Comparison of ENCODE assay signal across 8 cellular contexts in genomic region chr14:56580317-56580711, GRCh38. TPM values are rescaled to one million over a fixed set of nuclear protein-coding genes. Genes with fewer than 3 reads are reported as not detected.
DNase-seq lines count a peak whose midpoint lies in the region; ATAC-seq and TF ChIP-seq lines count a peak whose summit lies in the region.

No MANE protein-coding gene starts in this region.

- POLR2A ChIA-PET in AG04449 (lab: Yijun Ruan, JAX): no interaction called here

- H3K27me3 Mint-ChIP-seq in stimulated activated naive B cell treated with anti-CD40 and anti-IgM and Interleukin-4, amounts not matched to agents 10 μg/mL and 1 μg/mL and 100 μg/mL, for 72 hours: no peaks in the 10 kb centered on the region

- peaks cover 14% of the 10 kb centered on the region; the same call in 1 of the 2 replicates for H3K4me1 ChIP-seq in GM23248 (ENCODE audit: insufficient read depth)
- H3K4me1 ChIP-seq in hepatocyte (ENCODE audit: insufficient read depth): peaks cover 16% of the 10 kb centered on the region

- H3K9me3 ChIP-seq in GM23248 (ENCODE audit: low read depth): no peaks in the 10 kb centered on the region
- H3K9me3 ChIP-seq in SU-DHL-6 (ENCODE audit: insufficient read depth, low read length): no peaks in the 10 kb centered on the region
- H3K9me3 ChIP-seq in hepatocyte (ENCODE audit: low read depth): no peaks in the 10 kb centered on the region

- H3K27me3 ChIP-seq in GM23248 (replicated peaks; ENCODE audit: insufficient read depth) (no peaks in the 10 kb centered on the region), SU-DHL-6 (ENCODE audit: low read length) (no peaks in the 10 kb centered on the region), hepatocyte (no peaks in the 10 kb centered on the region)

- H3K36me3 ChIP-seq in GM23248 (ENCODE audit: low read depth) (no peaks in the 10 kb centered on the region), SU-DHL-6 (ENCODE audit: low read length) (no peaks in the 10 kb centered on the region), hepatocyte (replicated peaks; ENCODE audit: insufficient read depth, low read depth) (no peaks in the 10 kb centered on the region)

- 8 to 10% methylated on average over 6 of the region's 6 CpGs for WGBS in GM23248 (ENCODE audit: low coverage in 1 of 2, low lambda C conversion rate in 2 of 2, missing lambda C conversion rate in 2 of 2), 2 experiments
- 7% methylated on average over 6 of the region's 6 CpGs for WGBS in hepatocyte (ENCODE audit: low lambda C conversion rate, missing lambda C conversion rate)

- peak overlapping the region; percentile 93 for H3K4me3 ChIP-seq in AG04449 (ENCODE audit: low read depth, low read length)
- peak overlapping the region; percentile 99 for H3K4me3 ChIP-seq in GM23248
- peak overlapping the region; percentile 79 for H3K4me3 ChIP-seq in SU-DHL-6 (ENCODE audit: insufficient read depth, low read length, poor library complexity, severe bottlenecking)
- H3K4me3 ChIP-seq in hepatocyte: peak overlapping the region; percentile 45

- H3K4me1 Mint-ChIP-seq in stimulated activated naive B cell treated with anti-CD40 and anti-IgM and Interleukin-4, amounts not matched to agents 10 μg/mL and 1 μg/mL and 100 μg/mL, for 72 hours: peaks cover 25 to 38% of the 10 kb centered on the region in 2 donors

- H3K27ac Mint-ChIP-seq in stimulated activated naive B cell treated with anti-CD40 and anti-IgM and Interleukin-4, amounts not matched to agents 10 μg/mL and 1 μg/mL and 100 μg/mL, for 72 hours: peak overlapping the region; percentile 99

- no peak for ATAC-seq in stimulated activated naive B cell treated with anti-CD40 and anti-IgM and Interleukin-4, amounts not matched to agents 10 μg/mL and 1 μg/mL and 100 μg/mL, for 72 hours (replicated peaks)

- H3K79me2 ChIP-seq in GM23248 (ENCODE audit: insufficient read depth) (peaks cover 52% of the 10 kb centered on the region), SU-DHL-6 (ENCODE audit: insufficient read depth, low read length) (peaks cover 50% of the 10 kb centered on the region), hepatocyte (peaks cover 50% of the 10 kb centered on the region)

- H3K4me2 ChIP-seq in GM23248 (ENCODE audit: unreplicated experiment) (peak overlapping the region; percentile 100), SU-DHL-6 (ENCODE audit: low read depth, low read length, poor library complexity, severe bottlenecking) (peak overlapping the region; percentile 85), hepatocyte (peak overlapping the region; percentile 65)

- H3F3A ChIP-seq in GM23248 (ENCODE audit: insufficient read depth) (no peaks in the 10 kb centered on the region), SU-DHL-6 (ENCODE audit: insufficient read depth) (no peaks in the 10 kb centered on the region; the same call in 1 of the 2 replicates)

- peak overlapping the region; percentile 96 for H2AFZ ChIP-seq in GM23248
- peak overlapping the region; percentile 89 for H2AFZ ChIP-seq in SU-DHL-6 (ENCODE audit: low read depth, low read length, severe bottlenecking)
- peak overlapping the region; percentile 48 for H2AFZ ChIP-seq in hepatocyte

- peak overlapping the region; percentile 85 to 93 for H3K4me3 Mint-ChIP-seq in stimulated activated naive B cell treated with anti-CD40 and anti-IgM and Interleukin-4, amounts not matched to agents 10 μg/mL and 1 μg/mL and 100 μg/mL, for 72 hours

- CTCF ChIA-PET in AG04449 (lab: Yijun Ruan, JAX): interaction anchor here (0.6 to 5.0 kb wide), 4 partner anchors 9 to 920 kb away, joined by 3 to 35 read pairs (median 3); no protein-coding TSS in a partner anchor

- in situ Hi-C loops in GM23248 (cut with MboI): no loop called here

- H4K20me1 ChIP-seq in GM23248 (ENCODE audit: insufficient read depth) (no peaks in the 10 kb centered on the region), SU-DHL-6 (ENCODE audit: low read depth, low read length) (0 out of 2 replicates have a peak, but pooled peaks cover 9% of the 10 kb centered on the region), hepatocyte (ENCODE audit: insufficient read depth, poor library complexity, severe bottlenecking) (peaks cover 4% of the 10 kb centered on the region)

- H3K9me2 ChIP-seq in GM23248 (ENCODE audit: insufficient read depth): no peaks in the 10 kb centered on the region
- H3K9me2 ChIP-seq in SU-DHL-6 (replicated peaks; ENCODE audit: insufficient read depth, low read length): no peaks in the 10 kb centered on the region
- no peaks in the 10 kb centered on the region for H3K9me2 ChIP-seq in hepatocyte (replicated peaks; ENCODE audit: insufficient read depth)

- DNase-seq in AG04449 (ENCODE audit: low read depth, low spot score) (no peak), GM23248 (no peak), hepatocyte (ENCODE audit: low spot score) (no peak), GM19238 (ENCODE audit: insufficient read length, low spot score) (no peak), amygdala (lab: John Stamatoyannopoulos, UW) (no peak), CD1c-positive myeloid dendritic cell (ENCODE audit: extremely low spot score) (no peak)
- no peak for DNase-seq in stimulated activated naive B cell treated with anti-CD40 and anti-IgM and Interleukin-4, amounts not matched to agents 10 μg/mL and 1 μg/mL and 100 μg/mL, for 72 hours

- H3K36me3 Mint-ChIP-seq in stimulated activated naive B cell treated with anti-CD40 and anti-IgM and Interleukin-4, amounts not matched to agents 10 μg/mL and 1 μg/mL and 100 μg/mL, for 72 hours: no peaks in the 10 kb centered on the region

- H3K9me3 Mint-ChIP-seq in stimulated activated naive B cell treated with anti-CD40 and anti-IgM and Interleukin-4, amounts not matched to agents 10 μg/mL and 1 μg/mL and 100 μg/mL, for 72 hours: no peaks in the 10 kb centered on the region

- H3K9ac ChIP-seq in GM23248: peak overlapping the region; percentile 91
- peak overlapping the region; percentile 77 for H3K9ac ChIP-seq in SU-DHL-6 (ENCODE audit: low read length)

- TF ChIP-seq CTCF in AG04449 (IDR thresholded peaks at IDR 0.05; ENCODE audit: insufficient read depth, low read length, missing control alignments) (no peak), SU-DHL-6 (IDR thresholded peaks at IDR 0.05; ENCODE audit: insufficient read depth, low read length, poor library complexity, severe bottlenecking) (no peak), hepatocyte (IDR thresholded peaks at IDR 0.05; ENCODE audit: poor library complexity) (no peak)

- no peak overlapping the region for H3K27ac ChIP-seq in GM23248
- H3K27ac ChIP-seq in SU-DHL-6 (ENCODE audit: low read depth, low read length): no peak overlapping the region
- peak overlapping the region; percentile 79 for H3K27ac ChIP-seq in hepatocyte

RNA-seq across cellular contexts. Expression of gene TMEM260, which starts 0.7 kb away (rescaled TPM):
- 16.1 and 19.6 TPM in 2 replicates for total RNA-seq in GM23248 (2014; rRNA removed; shearing (Covaris generic))
- 14.2 and 15.4 TPM in 2 replicates for polyA plus RNA-seq in GM23248 (2016; fragmentation: Nextera tagmentation; extraction: Ambion mirVana)
- 28.7 and 31.8 TPM in 2 replicates for total RNA-seq in hepatocyte
- 19.7 TPM in 2 replicates for polyA plus RNA-seq in hepatocyte

Comparison
In these comparisons a context has a peak if more than half of its experiments do, and no peak if none do; other contexts are left out.
1. H3K4me3 ChIP-seq: peak in every context shown above with its lines; median percentile 99 in GM23248; 93 in AG04449; 79 in SU-DHL-6; 45 in hepatocyte.